1 cellular context compared by ENCODE assay signal in genomic region chr20:56851552-56851951, GRCh38.
TF ChIP-seq lines count a peak whose summit lies in the region.

No MANE protein-coding gene starts in this region.

TF ChIP-seq in HepG2, 621 proteins besides CTCF, POLR2A, EP300 and RAD21 (continued from another document):
- TF ChIP-seq, protein P1, sequence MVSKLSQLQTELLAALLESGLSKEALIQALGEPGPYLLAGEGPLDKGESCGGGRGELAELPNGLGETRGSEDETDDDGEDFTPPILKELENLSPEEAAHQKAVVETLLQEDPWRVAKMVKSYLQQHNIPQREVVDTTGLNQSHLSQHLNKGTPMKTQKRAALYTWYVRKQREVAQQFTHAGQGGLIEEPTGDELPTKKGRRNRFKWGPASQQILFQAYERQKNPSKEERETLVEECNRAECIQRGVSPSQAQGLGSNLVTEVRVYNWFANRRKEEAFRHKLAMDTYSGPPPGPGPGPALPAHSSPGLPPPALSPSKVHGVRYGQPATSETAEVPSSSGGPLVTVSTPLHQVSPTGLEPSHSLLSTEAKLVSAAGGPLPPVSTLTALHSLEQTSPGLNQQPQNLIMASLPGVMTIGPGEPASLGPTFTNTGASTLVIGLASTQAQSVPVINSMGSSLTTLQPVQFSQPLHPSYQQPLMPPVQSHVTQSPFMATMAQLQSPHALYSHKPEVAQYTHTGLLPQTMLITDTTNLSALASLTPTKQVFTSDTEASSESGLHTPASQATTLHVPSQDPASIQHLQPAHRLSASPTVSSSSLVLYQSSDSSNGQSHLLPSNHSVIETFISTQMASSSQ (IDR thresholded peaks at IDR 0.05; ENCODE audit: low read depth): no peak
- TF ChIP-seq, protein P1 (CRISPR knock-in tag; IDR thresholded peaks at IDR 0.05; ENCODE audit: borderline replicate concordance): no peak
- TF ChIP-seq ZNF367 (CRISPR knock-in tag; IDR thresholded peaks at IDR 0.05; ENCODE audit: borderline replicate concordance) (no peak), ZNF230 (CRISPR knock-in tag; IDR thresholded peaks at IDR 0.05) (no peak), RBM39 (IDR thresholded peaks at IDR 0.05; ENCODE audit: low read depth, low read length, poor library complexity, severe bottlenecking) (no peak), HOXA7 (CRISPR knock-in tag; IDR thresholded peaks at IDR 0.05) (no peak), ZNF782 (CRISPR knock-in tag; IDR thresholded peaks at IDR 0.05; ENCODE audit: borderline replicate concordance) (no peak), MTF1 (CRISPR knock-in tag; IDR thresholded peaks at IDR 0.05) (no peak), ZSCAN20 (CRISPR knock-in tag; IDR thresholded peaks at IDR 0.05; ENCODE audit: borderline replicate concordance) (no peak), ZNF776 (CRISPR knock-in tag; IDR thresholded peaks at IDR 0.05) (no peak), ZNF431 (CRISPR knock-in tag; IDR thresholded peaks at IDR 0.05; ENCODE audit: borderline replicate concordance, low read depth) (no peak), POLR2G (IDR thresholded peaks at IDR 0.05; ENCODE audit: low read depth, low read length) (no peak), ZNF337 (CRISPR knock-in tag; IDR thresholded peaks at IDR 0.05; ENCODE audit: borderline replicate concordance, low read depth) (no peak), ZNF569 (CRISPR knock-in tag; IDR thresholded peaks at IDR 0.05; ENCODE audit: borderline replicate concordance) (no peak), TCF7L2 (IDR thresholded peaks at IDR 0.05; ENCODE audit: low read depth, low read length) (no peak), PRPF4 (IDR thresholded peaks at IDR 0.05; ENCODE audit: low read depth, low read length, poor library complexity, severe bottlenecking) (no peak)
- TF ChIP-seq, protein P2, sequence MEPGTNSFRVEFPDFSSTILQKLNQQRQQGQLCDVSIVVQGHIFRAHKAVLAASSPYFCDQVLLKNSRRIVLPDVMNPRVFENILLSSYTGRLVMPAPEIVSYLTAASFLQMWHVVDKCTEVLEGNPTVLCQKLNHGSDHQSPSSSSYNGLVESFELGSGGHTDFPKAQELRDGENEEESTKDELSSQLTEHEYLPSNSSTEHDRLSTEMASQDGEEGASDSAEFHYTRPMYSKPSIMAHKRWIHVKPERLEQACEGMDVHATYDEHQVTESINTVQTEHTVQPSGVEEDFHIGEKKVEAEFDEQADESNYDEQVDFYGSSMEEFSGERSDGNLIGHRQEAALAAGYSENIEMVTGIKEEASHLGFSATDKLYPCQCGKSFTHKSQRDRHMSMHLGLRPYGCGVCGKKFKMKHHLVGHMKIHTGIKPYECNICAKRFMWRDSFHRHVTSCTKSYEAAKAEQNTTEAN (CRISPR knock-in tag; conservative IDR thresholded peaks at IDR 0.05): no peak
